2 cellular contexts compared by ENCODE assay signal in the genomic region with DNA sequence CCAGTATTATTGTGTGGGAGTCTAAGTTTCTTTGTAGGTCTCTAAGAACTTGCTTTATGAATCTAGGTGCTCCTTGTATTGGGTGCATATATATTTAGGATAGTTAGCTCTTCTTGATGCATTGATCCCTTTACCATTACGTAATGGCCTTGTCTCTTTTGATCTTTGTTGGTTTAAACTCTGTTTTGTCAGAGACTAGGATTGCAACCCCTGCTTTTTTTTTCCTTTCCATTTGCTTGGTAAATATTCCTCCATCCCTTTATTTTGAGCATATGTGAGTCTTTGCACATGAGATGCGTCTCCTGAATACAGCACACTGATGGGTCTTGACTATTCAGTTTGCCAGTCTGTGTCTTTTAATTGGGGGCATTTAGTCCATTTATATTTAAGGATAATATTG. TPM values are rescaled to one million over a fixed set of nuclear protein-coding genes. Genes with fewer than 3 reads are reported as not detected.
DNase-seq lines count a peak whose midpoint lies in the region; ATAC-seq, FAIRE-seq and TF ChIP-seq lines count a peak whose summit lies in the region.
"Not testable (repeated sequence)": the region's sequence is repeated elsewhere in the genome, so short reads cannot be mapped to it uniquely, and the experiment has no call there.

No MANE protein-coding gene starts in this region.

- CTCF ChIA-PET in HepG2 (lab: Yijun Ruan, JAX; ENCODE audit: low intra/inter-chr PET ratio, low total read pairs), result not testable (repeated sequence)

- H3K36me3 ChIP-seq in HepG2 (replicated peaks in 1 of 2; ENCODE audit: control insufficient read depth in 1 of 2, insufficient read depth in 2 of 2, low read length in 2 of 2), result not testable (repeated sequence)

- not testable (repeated sequence) for H3K9ac ChIP-seq in HepG2 (ENCODE audit: insufficient read depth, low read depth, low read length)

- peaks cover 29% of the 10 kb centered on the region for H3K4me1 ChIP-seq in HepG2 (ENCODE audit: insufficient read depth, low read length)

- not testable (repeated sequence) for ATAC-seq in HepG2

- peaks cover 15% of the 10 kb centered on the region for H3K9me3 ChIP-seq in HepG2 (ENCODE audit: low read length)

- intact Hi-C loops in dorsolateral prefrontal cortex (cut with DNase I); HepG2 (cut with micrococcal nuclease; ENCODE audit: unreplicated experiment): not testable (repeated sequence)

- POLR2A ChIA-PET in HepG2 (lab: Yijun Ruan, JAX), result not testable (repeated sequence)

- H3K4me3 ChIP-seq in dorsolateral prefrontal cortex; HepG2 (replicated peaks in 1 of 3; ENCODE audit: insufficient read depth in 1 of 3, low read depth in 2 of 3, low read length in 3 of 3): not testable (repeated sequence)

- not testable (repeated sequence) for H3K4me2 ChIP-seq in HepG2 (ENCODE audit: low read depth, low read length)

- DNase-seq in dorsolateral prefrontal cortex; HepG2 (ENCODE audit: low spot score): not testable (repeated sequence)

- not testable (repeated sequence) for TF ChIP-seq POLR2A in HepG2 (IDR thresholded peaks at IDR 0.05; ENCODE audit: insufficient read depth in 1 of 2, low read depth in 2 of 2, low read length in 2 of 2)

- peak overlapping the region in 35 of 59 donors; percentile 0 to 77 (median 46) for H3K27ac ChIP-seq in dorsolateral prefrontal cortex
- H3K27ac ChIP-seq in HepG2 (ENCODE audit: extremely low read length, insufficient read depth, low read length), result not testable (repeated sequence)

- not testable (repeated sequence) for H2AFZ ChIP-seq in HepG2 (ENCODE audit: low read length)

- not testable (repeated sequence) for H3K27me3 ChIP-seq in dorsolateral prefrontal cortex; HepG2 (ENCODE audit: control insufficient read depth in 1 of 2, insufficient read depth in 2 of 2, low read length in 2 of 2)

- in situ Hi-C loops in HepG2 (cut with HindIII; ENCODE audit: extremely low pct_ligation_motif_present, low pct_unique_long_range_greater_than_20kb), result not testable (repeated sequence)

- FAIRE-seq in HepG2 (lab: Jason Lieb, UNC), result peak; percentile 36

- not testable (repeated sequence) for H3K79me2 ChIP-seq in HepG2 (ENCODE audit: insufficient read depth, low read length)

- not testable (repeated sequence) for TF ChIP-seq CTCF in dorsolateral prefrontal cortex (IDR thresholded peaks at IDR 0.05 in 54 of 56, conservative IDR thresholded peaks at IDR 0.05 in 2 of 56; ENCODE audit: low read depth in 1 of 56, partially characterized antibody in 56 of 56); HepG2 (CRISPR knock-in tag; IDR thresholded peaks at IDR 0.05)

- peak in 1 of 2 experiments; percentile 13; a peak in 1 of 4 replicates for TF ChIP-seq EP300 in HepG2 (IDR thresholded peaks at IDR 0.05; ENCODE audit: low read depth in 2 of 2, low read length in 2 of 2)
- TF ChIP-seq EP300 in HepG2 (CRISPR knock-in tag; IDR thresholded peaks at IDR 0.05; ENCODE audit: borderline replicate concordance), result not testable (repeated sequence)

- not testable (repeated sequence) for TF ChIP-seq RAD21 in HepG2 (CRISPR knock-in tag; IDR thresholded peaks at IDR 0.05)

- BruUV-seq in HepG2 (replicated peaks; lab: Mats Ljungman, UMichigan), result not testable (repeated sequence)

- WGBS in HepG2 (ENCODE audit: low lambda C conversion rate), result 28% methylated on average over 2 of the region's 2 CpGs

- not testable (repeated sequence) for H4K20me1 ChIP-seq in HepG2 (ENCODE audit: insufficient read depth, low read length)

TF ChIP-seq in HepG2, 621 proteins besides CTCF, POLR2A, EP300 and RAD21 (continues in another document):
- TF ChIP-seq ONECUT2 (CRISPR knock-in tag; IDR thresholded peaks at IDR 0.05), result peak; percentile 77
- TF ChIP-seq, protein P1, sequence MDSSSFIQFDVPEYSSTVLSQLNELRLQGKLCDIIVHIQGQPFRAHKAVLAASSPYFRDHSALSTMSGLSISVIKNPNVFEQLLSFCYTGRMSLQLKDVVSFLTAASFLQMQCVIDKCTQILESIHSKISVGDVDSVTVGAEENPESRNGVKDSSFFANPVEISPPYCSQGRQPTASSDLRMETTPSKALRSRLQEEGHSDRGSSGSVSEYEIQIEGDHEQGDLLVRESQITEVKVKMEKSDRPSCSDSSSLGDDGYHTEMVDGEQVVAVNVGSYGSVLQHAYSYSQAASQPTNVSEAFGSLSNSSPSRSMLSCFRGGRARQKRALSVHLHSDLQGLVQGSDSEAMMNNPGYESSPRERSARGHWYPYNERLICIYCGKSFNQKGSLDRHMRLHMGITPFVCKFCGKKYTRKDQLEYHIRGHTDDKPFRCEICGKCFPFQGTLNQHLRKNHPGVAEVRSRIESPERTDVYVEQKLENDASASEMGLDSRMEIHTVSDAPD (CRISPR knock-in tag; IDR thresholded peaks at IDR 0.05), result 0 out of 2 replicates have a peak, but pooled peaks have one; percentile 27
- peak; percentile 66; the same call in 1 of the 2 replicates for TF ChIP-seq TCF7 (IDR thresholded peaks at IDR 0.05; ENCODE audit: low read depth)
- TF ChIP-seq, protein P2, sequence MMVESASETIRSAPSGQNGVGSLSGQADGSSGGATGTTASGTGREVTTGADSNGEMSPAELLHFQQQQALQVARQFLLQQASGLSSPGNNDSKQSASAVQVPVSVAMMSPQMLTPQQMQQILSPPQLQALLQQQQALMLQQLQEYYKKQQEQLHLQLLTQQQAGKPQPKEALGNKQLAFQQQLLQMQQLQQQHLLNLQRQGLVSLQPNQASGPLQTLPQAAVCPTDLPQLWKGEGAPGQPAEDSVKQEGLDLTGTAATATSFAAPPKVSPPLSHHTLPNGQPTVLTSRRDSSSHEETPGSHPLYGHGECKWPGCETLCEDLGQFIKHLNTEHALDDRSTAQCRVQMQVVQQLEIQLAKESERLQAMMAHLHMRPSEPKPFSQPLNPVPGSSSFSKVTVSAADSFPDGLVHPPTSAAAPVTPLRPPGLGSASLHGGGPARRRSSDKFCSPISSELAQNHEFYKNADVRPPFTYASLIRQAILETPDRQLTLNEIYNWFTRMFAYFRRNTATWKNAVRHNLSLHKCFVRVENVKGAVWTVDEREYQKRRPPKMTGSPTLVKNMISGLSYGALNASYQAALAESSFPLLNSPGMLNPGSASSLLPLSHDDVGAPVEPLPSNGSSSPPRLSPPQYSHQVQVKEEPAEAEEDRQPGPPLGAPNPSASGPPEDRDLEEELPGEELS (CRISPR knock-in tag; IDR thresholded peaks at IDR 0.05), result peak; percentile 52
- TF ChIP-seq ZNF670 (CRISPR knock-in tag; IDR thresholded peaks at IDR 0.05; ENCODE audit: borderline replicate concordance), result peak; percentile 55; the same call in 1 of the 2 replicates
- TF ChIP-seq ATF7 (IDR thresholded peaks at IDR 0.05), result peak; percentile 88
- not testable (repeated sequence) for TF ChIP-seq ATF7 (CRISPR knock-in tag; IDR thresholded peaks at IDR 0.05)
- TF ChIP-seq THAP11 (CRISPR knock-in tag; IDR thresholded peaks at IDR 0.05), result peak; percentile 79
- TF ChIP-seq, protein P3, sequence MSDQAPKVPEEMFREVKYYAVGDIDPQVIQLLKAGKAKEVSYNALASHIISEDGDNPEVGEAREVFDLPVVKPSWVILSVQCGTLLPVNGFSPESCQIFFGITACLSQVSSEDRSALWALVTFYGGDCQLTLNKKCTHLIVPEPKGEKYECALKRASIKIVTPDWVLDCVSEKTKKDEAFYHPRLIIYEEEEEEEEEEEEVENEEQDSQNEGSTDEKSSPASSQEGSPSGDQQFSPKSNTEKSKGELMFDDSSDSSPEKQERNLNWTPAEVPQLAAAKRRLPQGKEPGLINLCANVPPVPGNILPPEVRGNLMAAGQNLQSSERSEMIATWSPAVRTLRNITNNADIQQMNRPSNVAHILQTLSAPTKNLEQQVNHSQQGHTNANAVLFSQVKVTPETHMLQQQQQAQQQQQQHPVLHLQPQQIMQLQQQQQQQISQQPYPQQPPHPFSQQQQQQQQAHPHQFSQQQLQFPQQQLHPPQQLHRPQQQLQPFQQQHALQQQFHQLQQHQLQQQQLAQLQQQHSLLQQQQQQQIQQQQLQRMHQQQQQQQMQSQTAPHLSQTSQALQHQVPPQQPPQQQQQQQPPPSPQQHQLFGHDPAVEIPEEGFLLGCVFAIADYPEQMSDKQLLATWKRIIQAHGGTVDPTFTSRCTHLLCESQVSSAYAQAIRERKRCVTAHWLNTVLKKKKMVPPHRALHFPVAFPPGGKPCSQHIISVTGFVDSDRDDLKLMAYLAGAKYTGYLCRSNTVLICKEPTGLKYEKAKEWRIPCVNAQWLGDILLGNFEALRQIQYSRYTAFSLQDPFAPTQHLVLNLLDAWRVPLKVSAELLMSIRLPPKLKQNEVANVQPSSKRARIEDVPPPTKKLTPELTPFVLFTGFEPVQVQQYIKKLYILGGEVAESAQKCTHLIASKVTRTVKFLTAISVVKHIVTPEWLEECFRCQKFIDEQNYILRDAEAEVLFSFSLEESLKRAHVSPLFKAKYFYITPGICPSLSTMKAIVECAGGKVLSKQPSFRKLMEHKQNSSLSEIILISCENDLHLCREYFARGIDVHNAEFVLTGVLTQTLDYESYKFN (CRISPR knock-in tag; conservative IDR thresholded peaks at IDR 0.05), result peak; percentile 60

RNA-seq across cellular contexts. Expression of a gene that starts 7.7 kb away (rescaled TPM):
- total RNA-seq in dorsolateral prefrontal cortex (10 to 100 TPM; 18.1 to 47.1 (median 27.5) TPM), HepG2 (2016; rRNA removed; fragmentation: Illumina TruSeq; extraction: Trizol) (19.0 and 19.6 TPM in 2 replicates)
- 2.2 and 3.0 TPM in 2 replicates for total RNA-seq in HepG2 (2016; cell fraction: cytosol; rRNA removed; fragmentation: Illumina TruSeq; extraction: Trizol; ENCODE audit: low read depth)
- total RNA-seq in HepG2 (2016; cell fraction: insoluble cytoplasmic fraction; rRNA removed; fragmentation: Illumina TruSeq; extraction: Trizol), result 18.2 and 18.3 TPM in 2 replicates
- 7.8 and 8.0 TPM in 2 replicates for total RNA-seq in HepG2 (2016; cell fraction: membrane; rRNA removed; fragmentation: Illumina TruSeq; extraction: Trizol)
- total RNA-seq in HepG2 (2016; cell fraction: nucleus; rRNA removed; fragmentation: Illumina TruSeq; extraction: Trizol), result 24.6 and 29.8 TPM in 2 replicates
- 17.0 and 22.8 TPM in 2 replicates for polyA plus RNA-seq in HepG2 (2011; rRNA removed)
- 5.9 and 8.4 TPM in 2 replicates for polyA plus RNA-seq in HepG2 (2011; cell fraction: cytosol; rRNA removed)
- 55.7 and 72.7 TPM in 2 replicates for polyA plus RNA-seq in HepG2 (2011; cell fraction: nucleus; rRNA removed)
- polyA plus RNA-seq in HepG2 (2012), result 15.5 and 18.3 TPM in 2 replicates
- polyA plus RNA-seq in HepG2 (2016; cell fraction: cytosol; fragmentation: Illumina TruSeq; extraction: Trizol; ENCODE audit: low read depth), result 0.73 and 0.76 TPM in 2 replicates
- 11.0 and 11.6 TPM in 2 replicates for polyA plus RNA-seq in HepG2 (2016; cell fraction: insoluble cytoplasmic fraction; fragmentation: Illumina TruSeq; extraction: Trizol; ENCODE audit: low read depth)
- 2.0 and 2.3 TPM in 2 replicates for polyA plus RNA-seq in HepG2 (2016; cell fraction: membrane; fragmentation: Illumina TruSeq; extraction: Trizol; ENCODE audit: low read depth)
- 53.5 and 55.7 TPM in 2 replicates for polyA plus RNA-seq in HepG2 (2016; cell fraction: nucleus; fragmentation: Illumina TruSeq; extraction: Trizol; ENCODE audit: insufficient read depth, low read depth)
- 9.7 and 16.6 TPM in 2 replicates for polyA minus RNA-seq in HepG2 (2011; rRNA and poly(A)+ RNA removed; ENCODE audit: low replicate concordance)
- 8.7 and 9.0 TPM in 2 replicates for polyA minus RNA-seq in HepG2 (2011; cell fraction: cytosol; rRNA and poly(A)+ RNA removed)
- 34.9 and 55.6 TPM in 2 replicates for polyA minus RNA-seq in HepG2 (2011; cell fraction: nucleus; rRNA and poly(A)+ RNA removed)
